Comparison of ENCODE assay signal across 8 cellular contexts in genomic region chr20:63895886-63896135, GRCh38. TPM values are rescaled to one million over a fixed set of nuclear protein-coding genes. Genes with fewer than 3 reads are reported as not detected.
DNase-seq lines count a peak whose midpoint lies in the region; ATAC-seq and TF ChIP-seq lines count a peak whose summit lies in the region.

No MANE protein-coding gene starts in this region.

- no peaks in the 10 kb centered on the region for H3K27me3 Mint-ChIP-seq in activated CD4-positive, alpha-beta T cell treated with anti-CD3 and anti-CD28 coated beads, Interleukin-2, amount 10 ng/mL, durations not matched to agents 7 days and 5 days
- H3K27me3 Mint-ChIP-seq in T-helper 2 cell treated with Interferon-gamma antibody and Interleukin-4, amounts not matched to agents 5 μg/mL and 100 μg/mL, for 36 hours (ENCODE audit: low read depth): no peaks in the 10 kb centered on the region

- ATAC-seq in foreskin keratinocyte (no peak), gastrocnemius medialis (no peak)

- DNase-seq in activated CD4-positive, alpha-beta T cell treated with anti-CD3 and anti-CD28 coated beads, Interleukin-2, amount 10 ng/mL, durations not matched to agents 7 days and 5 days: no peak
- no peak for DNase-seq in activated CD4-positive, alpha-beta T cell treated with anti-CD3 and anti-CD28 coated beads for 4 hours
- no peak for DNase-seq in T-helper 2 cell treated with Interferon-gamma antibody and Interleukin-4, amounts not matched to agents 5 μg/mL and 100 μg/mL, for 36 hours (ENCODE audit: low spot score)
- DNase-seq in foreskin keratinocyte (peak in 1 of 2 donors; percentile 62), gastrocnemius medialis (no peak), KBM-7 (no peak), HuH-7.5 (ENCODE audit: low spot score) (no peak)
- no peak for DNase-seq in stimulated activated CD4-positive, alpha-beta T cell treated with anti-CD3 and anti-CD28 coated beads, Interleukin-4, amount 100 ng/mL, for 1 hour

- POLR2A ChIA-PET in activated CD4-positive, alpha-beta T cell treated with anti-CD3 and anti-CD28 coated beads, Interleukin-2, amount 10 ng/mL, durations not matched to agents 7 days and 5 days (lab: Charles Lee): interaction anchor here (0.6 kb wide), 1 partner anchor 165 kb away, joined by 4 read pairs; no protein-coding TSS in a partner anchor

- peaks cover 0 to 5% of the 10 kb centered on the region in 2 donors for H3K36me3 ChIP-seq in gastrocnemius medialis

- H3K4me3 Mint-ChIP-seq in activated CD4-positive, alpha-beta T cell treated with anti-CD3 and anti-CD28 coated beads, Interleukin-2, amount 10 ng/mL, durations not matched to agents 7 days and 5 days: peak overlapping the region; percentile 90
- H3K4me3 Mint-ChIP-seq in T-helper 2 cell treated with Interferon-gamma antibody and Interleukin-4, amounts not matched to agents 5 μg/mL and 100 μg/mL, for 36 hours: peak overlapping the region; percentile 93

- H3K4me1 Mint-ChIP-seq in activated CD4-positive, alpha-beta T cell treated with anti-CD3 and anti-CD28 coated beads, Interleukin-2, amount 10 ng/mL, durations not matched to agents 7 days and 5 days: peaks cover 50% of the 10 kb centered on the region
- peaks cover 36% of the 10 kb centered on the region for H3K4me1 Mint-ChIP-seq in T-helper 2 cell treated with Interferon-gamma antibody and Interleukin-4, amounts not matched to agents 5 μg/mL and 100 μg/mL, for 36 hours (ENCODE audit: low read depth)

- peak overlapping the region; percentile 57 to 66 (median 64) for H3K4me3 ChIP-seq in gastrocnemius medialis

- H3K27ac ChIP-seq in foreskin keratinocyte (peak overlapping the region; percentile 57), gastrocnemius medialis (peak overlapping the region; percentile 58 to 86 (median 76))

- CTCF ChIA-PET in activated CD4-positive, alpha-beta T cell treated with anti-CD3 and anti-CD28 coated beads, Interleukin-2, amount 10 ng/mL, durations not matched to agents 7 days and 5 days (lab: Charles Lee): interaction anchor here (0.8 to 1.3 kb wide), 4 partner anchors 24 to 84 kb away, joined by 3 to 4 read pairs (median 4); partner anchors contain the start of genes PRPF6 and SAMD10

- TF ChIP-seq POLR2A in gastrocnemius medialis (IDR thresholded peaks at IDR 0.05): no peak

- H3K36me3 Mint-ChIP-seq in activated CD4-positive, alpha-beta T cell treated with anti-CD3 and anti-CD28 coated beads, Interleukin-2, amount 10 ng/mL, durations not matched to agents 7 days and 5 days (ENCODE audit: low read depth): peaks cover 31% of the 10 kb centered on the region
- H3K36me3 Mint-ChIP-seq in T-helper 2 cell treated with Interferon-gamma antibody and Interleukin-4, amounts not matched to agents 5 μg/mL and 100 μg/mL, for 36 hours (ENCODE audit: low read depth): peaks cover 31% of the 10 kb centered on the region

- peak overlapping the region; percentile 97 for H3K27ac Mint-ChIP-seq in activated CD4-positive, alpha-beta T cell treated with anti-CD3 and anti-CD28 coated beads, Interleukin-2, amount 10 ng/mL, durations not matched to agents 7 days and 5 days
- H3K27ac Mint-ChIP-seq in T-helper 2 cell treated with Interferon-gamma antibody and Interleukin-4, amounts not matched to agents 5 μg/mL and 100 μg/mL, for 36 hours: peak overlapping the region; percentile 94

- intact Hi-C loops in gastrocnemius medialis (cut with DNase I; ENCODE audit: low total_unique reads): loop anchor here (1.0 to 2.0 kb wide), 2 partner anchors 65 to 157 kb away; partner anchors contain the start of genes SLC2A4RG and ZBTB46

- no peaks in the 10 kb centered on the region for H3K9me3 Mint-ChIP-seq in activated CD4-positive, alpha-beta T cell treated with anti-CD3 and anti-CD28 coated beads, Interleukin-2, amount 10 ng/mL, durations not matched to agents 7 days and 5 days
- no peaks in the 10 kb centered on the region for H3K9me3 Mint-ChIP-seq in T-helper 2 cell treated with Interferon-gamma antibody and Interleukin-4, amounts not matched to agents 5 μg/mL and 100 μg/mL, for 36 hours

- H3K4me1 ChIP-seq in foreskin keratinocyte (peaks cover 7% of the 10 kb centered on the region), gastrocnemius medialis (peaks cover 21 to 23% of the 10 kb centered on the region in 2 donors)

- no peak for TF ChIP-seq CTCF in foreskin keratinocyte (conservative IDR thresholded peaks at IDR 0.05)
- no peak for TF ChIP-seq CTCF in gastrocnemius medialis (IDR thresholded peaks at IDR 0.05 in 4 of 5, conservative IDR thresholded peaks at IDR 0.05 in 1 of 5)

- in situ Hi-C loops in gastrocnemius medialis (cut with MboI; ENCODE audit: low sequenced_read_pairs in 4 of 4) (no loop called here), KBM-7 (cut with MboI; ENCODE audit: low pct_unique_long_range_greater_than_20kb, low sequenced_read_pairs) (no loop called here)

- no peaks in the 10 kb centered on the region for H3K9me3 ChIP-seq in gastrocnemius medialis

- H3K27me3 ChIP-seq in foreskin keratinocyte: no peaks in the 10 kb centered on the region
- H3K27me3 ChIP-seq in gastrocnemius medialis: no peaks in the 10 kb centered on the region

RNA-seq across cellular contexts. Expression of gene DNAJC5, which starts 0.9 kb away (rescaled TPM):
- 10 to 100 TPM; 54.0 to 58.7 TPM for total RNA-seq in activated CD4-positive, alpha-beta T cell treated with anti-CD3 and anti-CD28 coated beads, Interleukin-2, amount 10 ng/mL, durations not matched to agents 7 days and 5 days
- total RNA-seq in foreskin keratinocyte: 71.1 and 74.0 TPM in 2 replicates
- polyA plus RNA-seq in foreskin keratinocyte: 35.8 and 37.0 TPM in 2 replicates
- total RNA-seq in gastrocnemius medialis: 10 to 100 TPM; 18.5 to 26.4 (median 22.5) TPM

RNA-seq across cellular contexts. Expression of gene TPD52L2, which starts 30.7 kb away (rescaled TPM):
- 10 to 100 TPM; 39.6 to 41.6 TPM for total RNA-seq in activated CD4-positive, alpha-beta T cell treated with anti-CD3 and anti-CD28 coated beads, Interleukin-2, amount 10 ng/mL, durations not matched to agents 7 days and 5 days
- total RNA-seq in foreskin keratinocyte (137 and 144 TPM in 2 replicates), gastrocnemius medialis (10 to 100 TPM; 57.7 to 92.4 (median 59.8) TPM)
- 128 and 133 TPM in 2 replicates for polyA plus RNA-seq in foreskin keratinocyte

RNA-seq across cellular contexts. Expression of gene ABHD16B, which starts 34.5 kb away (rescaled TPM):
- not detected for total RNA-seq in activated CD4-positive, alpha-beta T cell treated with anti-CD3 and anti-CD28 coated beads, Interleukin-2, amount 10 ng/mL, durations not matched to agents 7 days and 5 days
- total RNA-seq in foreskin keratinocyte: not detected in 2 replicates
- not detected in 2 replicates for polyA plus RNA-seq in foreskin keratinocyte
- total RNA-seq in gastrocnemius medialis: not detected
